ENCODE assay signal across 8 cellular contexts in genomic region chr10:73998623-73999622, GRCh38. TPM values are rescaled to one million over a fixed set of nuclear protein-coding genes. Genes with fewer than 3 reads are reported as not detected.
DNase-seq lines count a peak whose midpoint lies in the region; ATAC-seq and TF ChIP-seq lines count a peak whose summit lies in the region.

No MANE protein-coding gene starts in this region.

- no peaks in the 10 kb centered on the region for H3K36me3 ChIP-seq in CD8-positive, alpha-beta T cell (ENCODE audit: insufficient read depth, low read length)
- no peaks in the 10 kb centered on the region for H3K36me3 ChIP-seq in colonic mucosa

- ATAC-seq in CD8-positive, alpha-beta T cell = no peak
- ATAC-seq in T-helper 17 cell = no peak
- no peak for ATAC-seq in HG03521 (IDR thresholded peaks at IDR 0.05; ENCODE audit: unreplicated experiment)
- no peak for ATAC-seq in GM19452 (IDR thresholded peaks at IDR 0.05; ENCODE audit: unreplicated experiment)

- no peaks in the 10 kb centered on the region for H3K9me3 Mint-ChIP-seq in CD8-positive, alpha-beta T cell

- peaks cover 41% of the 10 kb centered on the region for H3K4me1 Mint-ChIP-seq in CD8-positive, alpha-beta T cell (ENCODE audit: low read depth)
- peaks cover 55% of the 10 kb centered on the region for H3K4me1 Mint-ChIP-seq in T-helper 17 cell

- no peak for TF ChIP-seq CTCF in CD8-positive, alpha-beta T cell (IDR thresholded peaks at IDR 0.05)
- TF ChIP-seq CTCF in HL-60 (IDR thresholded peaks at IDR 0.05; ENCODE audit: insufficient read depth, low read length) (no peak), colonic mucosa (IDR thresholded peaks at IDR 0.05) (no peak)

- CTCF ChIA-PET in CD8-positive, alpha-beta T cell (lab: Charles Lee) = interaction anchor here (0.9 to 2.4 kb wide), 3 partner anchors 11 to 119 kb away, joined by 3 to 10 read pairs (median 4); no protein-coding TSS in a partner anchor

- peak overlapping the region; percentile 82 for H3K4me3 ChIP-seq in CD8-positive, alpha-beta T cell (ENCODE audit: low read depth, low read length)
- peak overlapping the region; percentile 93 for H3K4me3 ChIP-seq in HL-60 (replicated peaks; ENCODE audit: insufficient read depth, low read length)
- peak overlapping the region; percentile 84 for H3K4me3 ChIP-seq in colonic mucosa

- H3K27ac ChIP-seq in CD8-positive, alpha-beta T cell (ENCODE audit: low read depth, low read length) = peak overlapping the region; percentile 63
- peak overlapping the region; percentile 73 for H3K27ac ChIP-seq in HL-60 (replicated peaks)
- H3K27ac ChIP-seq in colonic mucosa = peak overlapping the region; percentile 97
- H3K27ac ChIP-seq in layer of hippocampus (ENCODE audit: low read depth, low read length) = peak overlapping the region; percentile 88

- H3K36me3 Mint-ChIP-seq in CD8-positive, alpha-beta T cell = peaks cover 5% of the 10 kb centered on the region
- H3K36me3 Mint-ChIP-seq in T-helper 17 cell (ENCODE audit: low read depth) = peaks cover 10% of the 10 kb centered on the region

- H3K27me3 Mint-ChIP-seq in CD8-positive, alpha-beta T cell (ENCODE audit: low read depth) = no peaks in the 10 kb centered on the region
- no peaks in the 10 kb centered on the region for H3K27me3 Mint-ChIP-seq in T-helper 17 cell

- H3K4me3 Mint-ChIP-seq in CD8-positive, alpha-beta T cell = peak overlapping the region; percentile 100
- H3K4me3 Mint-ChIP-seq in T-helper 17 cell = peak overlapping the region; percentile 99

- H3K27ac Mint-ChIP-seq in CD8-positive, alpha-beta T cell = peak overlapping the region; percentile 64
- H3K27ac Mint-ChIP-seq in T-helper 17 cell = peak overlapping the region; percentile 98

- intact Hi-C loops in CD8-positive, alpha-beta T cell (cut with DNase I, micrococcal nuclease) = loop anchor here (1.0 to 5.0 kb wide), 5 partner anchors 42 to 1113 kb away; partner anchors contain the start of genes ADK (in 1 of the 2), AP3M1 (in 1 of the 2) and SAMD8 (in 1 of the 2)
- intact Hi-C loops in colonic mucosa (cut with DNase I) = no loop called here

- peak in 4 of 7 experiments; percentile 1 to 19 (median 6) for DNase-seq in CD8-positive, alpha-beta T cell
- DNase-seq in HL-60 (ENCODE audit: low read depth in 1 of 2, low spot score in 1 of 2) (peak in 1 of 2 experiments; percentile 8), T-helper 17 cell (peak in 1 of 3 donors; percentile 9), colonic mucosa (peak; percentile 72)
- DNase-seq in stimulated activated CD8-positive, alpha-beta memory T cell treated with anti-CD3 and anti-CD28 coated beads, Interleukin-12 subunit alpha, Interleukin-12 subunit beta, amount 100 ng/mL, for 4 hours (ENCODE audit: low read depth) = peak; percentile 2

- no peaks in the 10 kb centered on the region for H3K9me3 ChIP-seq in CD8-positive, alpha-beta T cell (ENCODE audit: low read length)
- H3K9me3 ChIP-seq in T-helper 17 cell (ENCODE audit: control insufficient read depth, low read length, poor library complexity, severe bottlenecking) (no peaks in the 10 kb centered on the region), colonic mucosa (no peaks in the 10 kb centered on the region)

- H3K4me1 ChIP-seq in CD8-positive, alpha-beta T cell (ENCODE audit: insufficient read depth, low read length) = peaks cover 32% of the 10 kb centered on the region
- peaks cover 3% of the 10 kb centered on the region for H3K4me1 ChIP-seq in colonic mucosa

- POLR2A ChIA-PET in CD8-positive, alpha-beta T cell (lab: Charles Lee) = interaction anchor here (1.0 kb wide), 1 partner anchor 24 kb away, joined by 3 read pairs; no protein-coding TSS in a partner anchor

- no peaks in the 10 kb centered on the region for H3K27me3 ChIP-seq in CD8-positive, alpha-beta T cell (ENCODE audit: insufficient read depth, low read length)
- no peaks in the 10 kb centered on the region for H3K27me3 ChIP-seq in HL-60 (ENCODE audit: insufficient read depth, poor library complexity, severe bottlenecking)
- no peaks in the 10 kb centered on the region for H3K27me3 ChIP-seq in colonic mucosa
- H3K27me3 ChIP-seq in layer of hippocampus (ENCODE audit: control insufficient read depth, insufficient read depth, low read length) = no peaks in the 10 kb centered on the region

- H3K9ac ChIP-seq in colonic mucosa (ENCODE audit: low read depth in 2 of 2, low read length in 2 of 2) = peak overlapping the region; percentile 91 to 98

RNA-seq across cellular contexts. Expression of gene VCL, which starts 1.0 kb away (rescaled TPM):
- total RNA-seq in CD8-positive, alpha-beta T cell = 1 to 10 TPM; 6.6 to 9.4 TPM
- total RNA-seq in T-helper 17 cell = 100 to 1,000 TPM in 1 of 2 donors, 10 to 100 TPM in 1; 79.1 to 245 TPM
- total RNA-seq in colonic mucosa = 100 to 1,000 TPM in 1 of 2 donors, 10 to 100 TPM in 1; 99.9 to 179 TPM

Comparison
In these comparisons a context has a peak if more than half of its experiments do, and no peak if none do; other contexts are left out.
1. RNA of gene VCL, which starts 1.0 kb away (total RNA-seq): 79.1 to 245 TPM in T-helper 17 cell and 99.9 to 179 TPM in colonic mucosa; 6.6 to 9.4 TPM in CD8-positive, alpha-beta T cell; every median in the first group is over 4 times any median in the second.
2. Peak in every context shown above with its lines, with median percentiles within 50 percentile points of each other: H3K27ac ChIP-seq and H3K4me3 ChIP-seq.